ENCODE assay signal across 9 cellular contexts in genomic region chr6:81451787-81452186, GRCh38.
DNase-seq lines count a peak whose midpoint lies in the region; ATAC-seq and TF ChIP-seq lines count a peak whose summit lies in the region.
"Had no signal": no experiment of that assay in that cellular context is flagged by ENCODE, and none has a peak within 500 bp of the region (broad histone marks: within the 10 kb centered on the region; RNA-seq: fewer than 3 reads in every experiment).

No MANE protein-coding gene starts in this region.

- POLR2A ChIA-PET in AG04449 (lab: Yijun Ruan, JAX), result no interaction called here

- peaks cover 0 to 17% of the 10 kb centered on the region in 2 donors for H3K4me1 ChIP-seq in adrenal gland (replicated peaks in 1 of 2)

- ATAC-seq in GM19035 (IDR thresholded peaks at IDR 0.05; ENCODE audit: unreplicated experiment), result peak; percentile 98
- peak; percentile 91 for ATAC-seq in HG03520 (IDR thresholded peaks at IDR 0.05; ENCODE audit: unreplicated experiment)
- no peak for ATAC-seq in HG03097 (IDR thresholded peaks at IDR 0.05; ENCODE audit: low FRiP score, unreplicated experiment)
- ATAC-seq in HG03095 (IDR thresholded peaks at IDR 0.05; ENCODE audit: unreplicated experiment), result no peak

- DNase-seq in AG04449 (ENCODE audit: low read depth, low spot score) (peak; percentile 63), adrenal gland (peak in 6 of 7 donors; percentile 20 to 62 (median 41)), putamen (ENCODE audit: low spot score) (peak; percentile 18), RPMI8226 (no peak)
- DNase-seq: activated naive CD8-positive, alpha-beta T cell treated with anti-CD3 and anti-CD28 coated beads, Interleukin-2, amount 10 ng/mL, durations not matched to agents 7 days and 5 days had no signal

- H3K9me3 ChIP-seq in adrenal gland (replicated peaks in 1 of 3), result no peaks in the 10 kb centered on the region

- no peaks in the 10 kb centered on the region for H3K27me3 ChIP-seq in adrenal gland

- CTCF ChIA-PET in AG04449 (lab: Yijun Ruan, JAX), result no interaction called here

- peak overlapping the region in 3 of 5 donors; percentile 18 to 72 (median 46) for H3K27ac ChIP-seq in adrenal gland

- TF ChIP-seq POLR2A in adrenal gland (IDR thresholded peaks at IDR 0.05), result no peak

- intact Hi-C loops in adrenal gland (cut with DNase I), result no loop called here

- H3K36me3 ChIP-seq in adrenal gland (replicated peaks in 1 of 2), result no peaks in the 10 kb centered on the region

- no peak overlapping the region for H3K4me3 ChIP-seq in AG04449 (ENCODE audit: low read depth, low read length)
- no peak overlapping the region for H3K4me3 ChIP-seq in adrenal gland

- WGBS in adrenal gland, 4 donors, result 27 to 36% (median 32%) methylated on average over 2 of the region's 2 CpGs

- TF ChIP-seq CTCF in AG04449 (IDR thresholded peaks at IDR 0.05; ENCODE audit: insufficient read depth, low read length, missing control alignments) (no peak), adrenal gland (IDR thresholded peaks at IDR 0.05) (no peak)

Comparison
In these comparisons a context has a peak if more than half of its experiments do, and no peak if none do; other contexts are left out.
1. ATAC-seq: peak in GM19035 (single experiment) and HG03520 (single experiment); none in HG03097 (single experiment) and HG03095 (single experiment).